ENCODE assay signal across 8 cellular contexts in genomic region chr17:75131278-75132017, GRCh38. TPM values are rescaled to one million over a fixed set of nuclear protein-coding genes. Genes with fewer than 3 reads are reported as not detected.
DNase-seq lines count a peak whose midpoint lies in the region; ATAC-seq, FAIRE-seq and TF ChIP-seq lines count a peak whose summit lies in the region.

NT5C (minus strand) TSS chr17:75131742; CDS start chr17:75131707, 35 bp downstream.

- FAIRE-seq in K562 (lab: Jason Lieb, UNC) = peak; percentile 67

- POLR2A ChIA-PET in K562 (lab: Yijun Ruan, JAX) = interaction anchor here (0.7 to 5.6 kb wide), 11 partner anchors 10 to 143 kb away, joined by 3 to 51 read pairs (median 4); partner anchors contain the start of genes GGA3, JPT1, MRPL58 and MRPS7

- H3K4me1 ChIP-seq in K562 (replicated peaks in 1 of 2; ENCODE audit: control insufficient read depth in 2 of 2, insufficient read depth in 2 of 2, low read length in 2 of 2) (peaks cover 12 to 36% of the 10 kb centered on the region in 2 experiments; a peak in 4 of 5 replicates), sigmoid colon (peaks cover 0 to 23% (median 11%) of the 10 kb centered on the region in 4 donors)

- H3K79me2 ChIP-seq in K562 (ENCODE audit: control insufficient read depth, insufficient read depth, low read length) = peaks cover 25% of the 10 kb centered on the region

- peak within 1 kb of the TSS; percentile 80 for H3K4me2 ChIP-seq in K562 (ENCODE audit: insufficient read depth, low read length)

- intact Hi-C loops in K562 (cut with micrococcal nuclease) (loop anchor here (1.0 to 5.0 kb wide), 3 partner anchors 51 to 71 kb away; partner anchors contain the start of gene SUMO2), sigmoid colon (cut with DNase I) (loop anchor here (1.0 to 5.0 kb wide), 3 partner anchors 17 to 73 kb away; partner anchors contain the start of gene SUMO2)

- no TSS peak for BruUV-seq in K562 (replicated peaks; lab: Mats Ljungman, UMichigan)

- H3K9me1 ChIP-seq in K562 (ENCODE audit: control insufficient read depth, insufficient read depth, low read length) = no peaks in the 10 kb centered on the region

- TF ChIP-seq RAD21 in K562 (CRISPR knock-in tag; conservative IDR thresholded peaks at IDR 0.05 in 1 of 2, IDR thresholded peaks at IDR 0.05 in 1 of 2) = peak; percentile 70 to 72

- TF ChIP-seq POLR2A in K562 (conservative IDR thresholded peaks at IDR 0.05) (peak; percentile 83), sigmoid colon (IDR thresholded peaks at IDR 0.05) (no peak)

- H3K4me3 ChIP-seq in K562 = peak within 1 kb of the TSS; percentile 90
- peak within 1 kb of the TSS; percentile 68 to 86 (median 74) for H3K4me3 ChIP-seq in sigmoid colon

- peak; percentile 75 to 86 (median 77) for TF ChIP-seq CTCF in K562 (IDR thresholded peaks at IDR 0.05 in 2 of 3, conservative IDR thresholded peaks at IDR 0.05 in 1 of 3; ENCODE audit: insufficient read depth in 2 of 3, low read depth in 1 of 3, low read length in 3 of 3)
- peak; percentile 43 to 72 (median 58) for TF ChIP-seq CTCF in sigmoid colon (IDR thresholded peaks at IDR 0.05)

- H3K9me3 ChIP-seq in K562 (replicated peaks; ENCODE audit: control insufficient read depth, insufficient read depth, low read depth, low read length) (no peaks in the 10 kb centered on the region), sigmoid colon (no peaks in the 10 kb centered on the region)

- peak within 1 kb of the TSS; percentile 88 to 99 for H3K9ac ChIP-seq in K562 (ENCODE audit: insufficient read depth in 1 of 2, low read depth in 2 of 2, low read length in 2 of 2)

- DNase-seq in NCI-H187 (lab: John Stamatoyannopoulos, UW) = peak; percentile 62 to 66
- no peak for DNase-seq in NCI-H187 treated with DMSO at 0.1 percent for 48 hours (lab: John Stamatoyannopoulos, UW)
- DNase-seq in NCI-H146 (lab: John Stamatoyannopoulos, UW) = peak; percentile 89
- peak; percentile 47 for DNase-seq in T-helper 9 cell
- DNase-seq in K562 (ENCODE audit: extremely low read depth in 1 of 4, low spot score in 3 of 4) = peak; percentile 86 to 92 (median 88)
- DNase-seq in iPS DF 19.7 (ENCODE audit: low read depth, low spot score) = peak; percentile 75
- DNase-seq in sigmoid colon = peak; percentile 91

- H3K27me3 ChIP-seq in K562 (ENCODE audit: control insufficient read depth in 2 of 2, insufficient read depth in 2 of 2, low read length in 2 of 2) (no peaks in the 10 kb centered on the region), sigmoid colon (no peaks in the 10 kb centered on the region)

- CTCF ChIA-PET in K562 (lab: Yijun Ruan, JAX; ENCODE audit: low intra/inter-chr PET ratio) = interaction anchor here (1.0 to 1.6 kb wide), 8 partner anchors 16 to 84 kb away, joined by 3 to 7 read pairs (median 4); partner anchors contain the start of gene KCTD2

- under 1% methylated on average over 71 of the region's 82 CpGs for WGBS in K562 (ENCODE audit: insufficient coverage, low coverage, missing lambda C conversion rate)
- WGBS in sigmoid colon, 2 donors = 0 to 1% methylated on average over 82 of the region's 82 CpGs

- H2AFZ ChIP-seq in K562 (ENCODE audit: low read depth, low read length) = peak within 1 kb of the TSS; percentile 92

- ATAC-seq in HG02759 (IDR thresholded peaks at IDR 0.05; ENCODE audit: unreplicated experiment) (peak; percentile 90), K562 (peak; percentile 90)

- TF ChIP-seq EP300 in K562 (IDR thresholded peaks at IDR 0.05; ENCODE audit: low read length) = no peak
- no peak for TF ChIP-seq EP300 in sigmoid colon (IDR thresholded peaks at IDR 0.05)

- H3K27ac ChIP-seq in K562 (ENCODE audit: extremely low read depth, low read depth, low read length) (peak within 1 kb of the TSS; percentile 90), sigmoid colon (peak within 1 kb of the TSS; percentile 88 to 91 (median 88))

- H4K20me1 ChIP-seq in K562 (replicated peaks; ENCODE audit: control insufficient read depth, insufficient read depth, low read length) = peaks cover 6% of the 10 kb centered on the region; the same call in 1 of the 2 replicates

- peaks cover 38% of the 10 kb centered on the region; the same call in 2 of the 3 replicates for H3K36me3 ChIP-seq in K562 (ENCODE audit: control insufficient read depth, insufficient read depth, low read length)
- H3K36me3 ChIP-seq in sigmoid colon = peaks cover 0 to 19% (median 5%) of the 10 kb centered on the region in 4 donors

- in situ Hi-C loops in K562 (cut with MboI) = no loop called here

TF ChIP-seq in K562, 482 proteins besides CTCF, POLR2A, EP300 and RAD21 (continues in another document):
- TF ChIP-seq HNRNPLL (IDR thresholded peaks at IDR 0.05; ENCODE audit: low read depth, low read length, poor library complexity, severe bottlenecking) = peak; percentile 83
- no peak for TF ChIP-seq TAF15 (IDR thresholded peaks at IDR 0.05; ENCODE audit: low read depth, low read length)
- no peak for TF ChIP-seq TEAD2 (tag; IDR thresholded peaks at IDR 0.05)
- no peak for TF ChIP-seq CBFA2T2 (conservative IDR thresholded peaks at IDR 0.05)
- TF ChIP-seq RBM22 (IDR thresholded peaks at IDR 0.05; ENCODE audit: low read depth, low read length, poor library complexity, severe bottlenecking) = peak; percentile 92
- TF ChIP-seq, protein P1, sequence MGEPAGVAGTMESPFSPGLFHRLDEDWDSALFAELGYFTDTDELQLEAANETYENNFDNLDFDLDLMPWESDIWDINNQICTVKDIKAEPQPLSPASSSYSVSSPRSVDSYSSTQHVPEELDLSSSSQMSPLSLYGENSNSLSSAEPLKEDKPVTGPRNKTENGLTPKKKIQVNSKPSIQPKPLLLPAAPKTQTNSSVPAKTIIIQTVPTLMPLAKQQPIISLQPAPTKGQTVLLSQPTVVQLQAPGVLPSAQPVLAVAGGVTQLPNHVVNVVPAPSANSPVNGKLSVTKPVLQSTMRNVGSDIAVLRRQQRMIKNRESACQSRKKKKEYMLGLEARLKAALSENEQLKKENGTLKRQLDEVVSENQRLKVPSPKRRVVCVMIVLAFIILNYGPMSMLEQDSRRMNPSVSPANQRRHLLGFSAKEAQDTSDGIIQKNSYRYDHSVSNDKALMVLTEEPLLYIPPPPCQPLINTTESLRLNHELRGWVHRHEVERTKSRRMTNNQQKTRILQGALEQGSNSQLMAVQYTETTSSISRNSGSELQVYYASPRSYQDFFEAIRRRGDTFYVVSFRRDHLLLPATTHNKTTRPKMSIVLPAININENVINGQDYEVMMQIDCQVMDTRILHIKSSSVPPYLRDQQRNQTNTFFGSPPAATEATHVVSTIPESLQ (CRISPR knock-in tag; IDR thresholded peaks at IDR 0.05) = peak; percentile 82; the same call in 1 of the 2 replicates
- TF ChIP-seq ATF4 (CRISPR knock-in tag; IDR thresholded peaks at IDR 0.05) = peak; percentile 55; the same call in 1 of the 2 replicates
- peak; percentile 34; the same call in 1 of the 2 replicates for TF ChIP-seq POLR2H (tag; IDR thresholded peaks at IDR 0.05; ENCODE audit: low read depth)
- TF ChIP-seq HLTF (IDR thresholded peaks at IDR 0.05) = no peak
- TF ChIP-seq BDP1 (IDR thresholded peaks at IDR 0.05; ENCODE audit: insufficient read depth, insufficient read length) = no peak
- TF ChIP-seq TOE1 (IDR thresholded peaks at IDR 0.05; ENCODE audit: borderline replicate concordance) = no peak
- TF ChIP-seq TOE1 (CRISPR knock-in tag; IDR thresholded peaks at IDR 0.05; ENCODE audit: borderline replicate concordance, low read depth) = 0 out of 2 replicates have a peak, but pooled peaks have one; percentile 61

RNA-seq across cellular contexts. Expression of gene NT5C, which starts in this region (rescaled TPM):
- 23.9 and 63.5 TPM in 2 replicates for total RNA-seq in K562 (2011; cell fraction: chromatin; rRNA removed; ENCODE audit: low replicate concordance)
- 83.5 and 103 TPM in 2 replicates for total RNA-seq in K562 (2011; cell fraction: nucleolus; rRNA removed)
- 34.3 and 56.2 TPM in 2 replicates for total RNA-seq in K562 (2011; cell fraction: nucleoplasm; rRNA removed)
- total RNA-seq in K562 (2014; rRNA removed) = 150 and 205 TPM in 2 replicates
- total RNA-seq in K562 (2014; rRNA removed; fragmentation: Illumina TruSeq; extraction: Trizol) = 21.5 and 31.6 TPM in 2 replicates
- 55.3 and 56.6 TPM in 2 replicates for total RNA-seq in K562 (2015; rRNA removed; fragmentation: Illumina TruSeq; extraction: Trizol)
- total RNA-seq in K562 (2021) = 94.3 and 95.0 TPM in 2 replicates
- 45.0 and 55.6 TPM in 2 replicates for polyA plus RNA-seq in K562 (2011; rRNA removed)
- polyA plus RNA-seq in K562 (2011; cell fraction: cytosol; rRNA removed) = 71.8 and 135 TPM in 2 replicates
- 170 and 227 TPM in 2 replicates for polyA plus RNA-seq in K562 (2011; cell fraction: nucleus; rRNA removed)
- polyA plus RNA-seq in K562 (2012) = 54.2 and 75.4 TPM in 2 replicates
- polyA plus RNA-seq in K562 (2014; fragmentation: Illumina TruSeq; extraction: Trizol) = 31.0 and 40.2 TPM in 2 replicates
- polyA plus RNA-seq in K562 (2014; fragmentation: Nextera tagmentation; extraction: Ambion mirVana) = 1 to 10 TPM; 2.9 to 5.0 TPM
- 167 and 175 TPM in 2 replicates for polyA plus RNA-seq in K562 (2014; rRNA removed)
- 6.2 and 7.8 TPM in 2 replicates for polyA minus RNA-seq in K562 (2011; rRNA and poly(A)+ RNA removed)
- polyA minus RNA-seq in K562 (2011; cell fraction: cytosol; rRNA and poly(A)+ RNA removed) = 10.3 and 17.4 TPM in 2 replicates
- 41.6 and 46.9 TPM in 2 replicates for polyA minus RNA-seq in K562 (2011; cell fraction: nucleus; rRNA and poly(A)+ RNA removed)
- 100 to 1,000 TPM in 1 of 4 donors, 10 to 100 TPM in 3; 60.7 to 109 (median 82.4) TPM for total RNA-seq in sigmoid colon
- polyA plus RNA-seq in sigmoid colon = 100 to 1,000 TPM; 102 to 116 (median 110) TPM
